8 cellular contexts compared by ENCODE assay signal in the genomic region with DNA sequence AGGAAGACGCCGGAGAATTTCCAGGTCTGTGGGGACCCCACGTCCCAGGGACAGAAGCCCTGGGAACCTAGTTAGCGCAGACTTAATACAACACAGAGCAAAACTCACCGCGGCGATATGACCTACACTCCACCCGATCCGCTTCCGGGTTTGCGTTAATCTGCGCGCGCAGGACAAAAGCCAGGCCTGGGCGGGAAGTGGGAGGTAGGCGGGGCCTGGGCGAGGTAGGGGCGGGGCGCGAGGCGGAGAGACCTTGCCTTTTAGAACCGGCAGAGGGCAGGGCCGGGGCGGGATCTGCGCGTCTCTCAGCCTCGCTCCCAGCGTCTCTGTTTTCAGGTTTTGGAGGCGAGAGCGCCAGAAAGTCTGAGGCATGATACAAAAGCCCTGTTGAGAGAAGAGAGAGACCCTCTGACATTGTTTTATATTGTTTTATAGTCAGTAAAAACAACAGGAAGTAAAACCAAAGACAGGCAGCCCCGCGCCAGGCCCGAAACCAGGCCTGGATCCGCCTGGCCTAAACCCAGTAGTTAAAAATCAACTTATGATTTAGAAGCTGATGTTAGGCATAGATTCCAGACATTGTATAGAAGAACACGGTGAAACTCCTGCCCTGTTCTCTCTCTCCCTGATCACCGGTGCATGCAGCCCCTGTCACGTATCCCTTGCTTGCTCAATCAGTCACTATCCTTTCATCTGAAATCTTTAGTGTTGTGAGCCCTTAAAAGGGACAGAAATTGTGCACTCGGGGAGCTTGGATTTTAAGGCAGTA. TPM values are rescaled to one million over a fixed set of nuclear protein-coding genes. Genes with fewer than 3 reads are reported as not detected.
DNase-seq lines count a peak whose midpoint lies in the region; ATAC-seq and TF ChIP-seq lines count a peak whose summit lies in the region.

A gene (minus strand): TSS at position 152 of the 769 bp plus-strand sequence. CDS start 19,150 bp downstream, outside the sequence.

- TF ChIP-seq CTCF in chondrocyte (IDR thresholded peaks at IDR 0.05) (peak; percentile 83), kidney epithelial cell (IDR thresholded peaks at IDR 0.05; ENCODE audit: insufficient read depth, low read length, poor library complexity, severe bottlenecking) (peak; percentile 73)

- peak within 1 kb of the TSS; percentile 96 for H3K27ac Mint-ChIP-seq in chondrocyte (ENCODE audit: unreplicated experiment)

- no peaks in the 10 kb centered on the region for H3K36me3 Mint-ChIP-seq in chondrocyte (ENCODE audit: low read depth)

- ATAC-seq in GM19043 (IDR thresholded peaks at IDR 0.05; ENCODE audit: low read depth, unreplicated experiment) (peak; percentile 90), HG03378 (IDR thresholded peaks at IDR 0.05; ENCODE audit: unreplicated experiment) (peak; percentile 72)

- peak; percentile 82 to 86 for DNase-seq in AML-193 (lab: John Stamatoyannopoulos, UW)
- peak; percentile 76 for DNase-seq in NCI-H510A (lab: John Stamatoyannopoulos, UW)
- DNase-seq in activated CD4-positive, alpha-beta T cell treated with anti-CD3 and anti-CD28 coated beads for 24 hours (ENCODE audit: low read depth in 2 of 2): peak; percentile 98 to 99
- peak; percentile 98 for DNase-seq in chondrocyte (ENCODE audit: low spot score)
- peak; percentile 65 for DNase-seq in kidney epithelial cell (ENCODE audit: low read depth)
- peak; percentile 96 to 98 for DNase-seq in stimulated activated CD4-positive, alpha-beta T cell treated with anti-CD3 and anti-CD28 coated beads, Interleukin-15, amount 100 ng/mL, for 48 hours (ENCODE audit: low read depth in 2 of 2)

- peaks cover 3% of the 10 kb centered on the region for H3K9me3 Mint-ChIP-seq in chondrocyte (ENCODE audit: low read depth)

- peaks cover 24% of the 10 kb centered on the region for H3K4me1 Mint-ChIP-seq in chondrocyte (ENCODE audit: low read depth)

- H3K4me3 ChIP-seq in kidney epithelial cell (ENCODE audit: low read depth, low read length): peak within 1 kb of the TSS; percentile 83

- H3K27me3 Mint-ChIP-seq in chondrocyte (ENCODE audit: low read depth): no peaks in the 10 kb centered on the region

- no peaks in the 10 kb centered on the region for H3K36me3 ChIP-seq in kidney epithelial cell (ENCODE audit: control insufficient read depth, insufficient read depth, low read length)

- H3K4me3 Mint-ChIP-seq in chondrocyte (ENCODE audit: unreplicated experiment): peak within 1 kb of the TSS; percentile 88

- no peaks in the 10 kb centered on the region for H3K27me3 ChIP-seq in kidney epithelial cell (ENCODE audit: control insufficient read depth, insufficient read depth, low read length)

RNA-seq across cellular contexts. Expression of the gene that starts here (rescaled TPM):
- total RNA-seq in chondrocyte (16.3 to 24.5 TPM (median 18.4 TPM) in 3 replicates), kidney epithelial cell (13.7 and 16.4 TPM in 2 replicates)

Comparison
In these comparisons a context has a peak if more than half of its experiments do, and no peak if none do; other contexts are left out.
1. Peak in every context shown above with its lines: DNase-seq, ATAC-seq and H3K4me3 ChIP-seq.